ENCODE assay signal across 28 cellular contexts in genomic region chr11:113649311-113649710, GRCh38. TPM values are rescaled to one million over a fixed set of nuclear protein-coding genes. Genes with fewer than 3 reads are reported as not detected.
DNase-seq lines count a peak whose midpoint lies in the region; TF ChIP-seq lines count a peak whose summit lies in the region.
"Had no signal": no experiment of that assay in that cellular context is flagged by ENCODE, and none has a peak within 500 bp of the region (broad histone marks: within the 10 kb centered on the region; RNA-seq: fewer than 3 reads in every experiment).

No MANE protein-coding gene starts in this region.

- 91 to 97% methylated on average over 13 to 20 of the region's 20 CpGs for WGBS in endodermal cell (ENCODE audit: insufficient coverage in 1 of 2, insufficient read length in 1 of 2), 2 experiments

- H3K36me3 Mint-ChIP-seq in endodermal cell (ENCODE audit: low read depth) (peaks cover 9% of the 10 kb centered on the region), CD14-positive monocyte (no peaks in the 10 kb centered on the region)
- H3K36me3 Mint-ChIP-seq: CD4-positive, alpha-beta memory T cell; CD8-positive, alpha-beta T cell had no signal

- no peak overlapping the region for H3K27ac Mint-ChIP-seq in endodermal cell
- H3K27ac Mint-ChIP-seq in CD14-positive monocyte, result no peak overlapping the region
- H3K27ac Mint-ChIP-seq: B cell; CD4-positive, alpha-beta memory T cell; CD4-positive, alpha-beta T cell; CD4-positive, CD25-positive, alpha-beta regulatory T cell; CD8-positive, alpha-beta memory T cell; CD8-positive, alpha-beta T cell had no signal

- H3K27ac ChIP-seq in endodermal cell (ENCODE audit: low read depth, low read length), result no peak overlapping the region
- H3K27ac ChIP-seq: 22Rv1; A549; BLaER1; BLaER1 treated with 17β-estradiol and CSF1 and Interleukin-3, amounts not matched to agents 10 nM and 100 nM; C4-2B had no signal

- peak; percentile 27 for DNase-seq in endodermal cell
- no peak for DNase-seq in CD14-positive monocyte (ENCODE audit: low spot score)
- DNase-seq: 8988T; ACHN; AML-193; BE2C; C1 segment of cervical spinal cord; Caco-2; Calu3; CD4-positive, alpha-beta memory T cell; CD4-positive, alpha-beta T cell; CD4-positive, CD25-positive, alpha-beta regulatory T cell; CD8-positive, alpha-beta memory T cell; CD8-positive, alpha-beta T cell; COR-L47; DMS 273 treated with DMSO at 0.1 percent for 48 hours; DMS153; DMS53; DMS79; DMS79 treated with DMSO at 0.1 percent for 48 hours; DND-41; EL had no signal

- H3K4me1 Mint-ChIP-seq in endodermal cell, result no peaks in the 10 kb centered on the region
- peaks cover 19% of the 10 kb centered on the region for H3K4me1 Mint-ChIP-seq in CD14-positive monocyte
- H3K4me1 Mint-ChIP-seq: B cell; CD4-positive, alpha-beta memory T cell; CD4-positive, CD25-positive, alpha-beta regulatory T cell; CD8-positive, alpha-beta memory T cell had no signal

- peaks cover 24% of the 10 kb centered on the region for H3K9me3 Mint-ChIP-seq in endodermal cell
- H3K9me3 Mint-ChIP-seq in CD14-positive monocyte, result peaks cover 13 to 27% (median 17%) of the 10 kb centered on the region in 7 donors
- H3K9me3 Mint-ChIP-seq: CD4-positive, alpha-beta T cell; CD8-positive, alpha-beta T cell had no signal

- H3K4me3 ChIP-seq in endodermal cell (ENCODE audit: low read length), result no peak overlapping the region
- H3K4me3 ChIP-seq: A549; BLaER1; BLaER1 treated with 17β-estradiol and CSF1 and Interleukin-3, amounts not matched to agents 10 nM and 100 nM had no signal

- no peaks in the 10 kb centered on the region for H3K36me3 ChIP-seq in endodermal cell (ENCODE audit: control insufficient read depth, insufficient read depth, low read length)
- H3K36me3 ChIP-seq: BE2C; BLaER1; BLaER1 treated with 17β-estradiol and CSF1 and Interleukin-3, amounts not matched to agents 10 nM and 100 nM had no signal

- peaks cover 5% of the 10 kb centered on the region for H3K27me3 Mint-ChIP-seq in endodermal cell (ENCODE audit: insufficient read depth)
- peaks cover 1 to 6% (median 2%) of the 10 kb centered on the region in 3 donors for H3K27me3 Mint-ChIP-seq in CD14-positive monocyte (ENCODE audit: low read depth in 3 of 3)

- no peak overlapping the region for H3K9ac ChIP-seq in endodermal cell (ENCODE audit: extremely low read depth, low read length, poor library complexity, severe bottlenecking)
- H3K9ac ChIP-seq: BLaER1; BLaER1 treated with 17β-estradiol and CSF1 and Interleukin-3, amounts not matched to agents 10 nM and 100 nM had no signal

- H3K27me3 ChIP-seq in endodermal cell (ENCODE audit: control insufficient read depth, insufficient read depth, low read length, poor library complexity, severe bottlenecking), result no peaks in the 10 kb centered on the region
- H3K27me3 ChIP-seq: BE2C; BLaER1; BLaER1 treated with 17β-estradiol and CSF1 and Interleukin-3, amounts not matched to agents 10 nM and 100 nM had no signal

- intact Hi-C loops in CD14-positive monocyte (cut with micrococcal nuclease), result no loop called here

- H3K4me1 ChIP-seq in endodermal cell (ENCODE audit: control insufficient read depth, insufficient read depth, low read length), result no peaks in the 10 kb centered on the region
- H3K4me1 ChIP-seq: A549, BLaER1 had no signal

- TF ChIP-seq CTCF in endodermal cell (conservative IDR thresholded peaks at IDR 0.05) (no peak), CD14-positive monocyte (IDR thresholded peaks at IDR 0.05) (no peak)

- H3K4me3 Mint-ChIP-seq in endodermal cell (no peak overlapping the region), CD14-positive monocyte (no peak overlapping the region)
- H3K4me3 Mint-ChIP-seq: B cell; CD4-positive, alpha-beta memory T cell; CD4-positive, alpha-beta T cell; CD4-positive, CD25-positive, alpha-beta regulatory T cell; CD8-positive, alpha-beta memory T cell; CD8-positive, alpha-beta T cell had no signal

- H3K9me3 ChIP-seq in endodermal cell (ENCODE audit: control insufficient read depth, low read length), result peaks cover 11% of the 10 kb centered on the region
- H3K9me3 ChIP-seq: A549 had no signal

RNA-seq across cellular contexts. Expression of gene TMPRSS5, which starts 56.8 kb away (rescaled TPM):
- total RNA-seq in endodermal cell, result 1 to 10 TPM; 1.0 to 1.2 TPM
- 2.9 TPM for polyA plus RNA-seq in endodermal cell (2013, experiment 1 of 2)
- 2.3 TPM for polyA plus RNA-seq in endodermal cell (2013, experiment 2 of 2)
- polyA plus RNA-seq in CD14-positive monocyte, result not detected
- polyA plus RNA-seq: CD4-positive, alpha-beta memory T cell; CD8-positive, alpha-beta memory T cell had no signal
